ENCODE assay signal across 8 cellular contexts in the genomic region with DNA sequence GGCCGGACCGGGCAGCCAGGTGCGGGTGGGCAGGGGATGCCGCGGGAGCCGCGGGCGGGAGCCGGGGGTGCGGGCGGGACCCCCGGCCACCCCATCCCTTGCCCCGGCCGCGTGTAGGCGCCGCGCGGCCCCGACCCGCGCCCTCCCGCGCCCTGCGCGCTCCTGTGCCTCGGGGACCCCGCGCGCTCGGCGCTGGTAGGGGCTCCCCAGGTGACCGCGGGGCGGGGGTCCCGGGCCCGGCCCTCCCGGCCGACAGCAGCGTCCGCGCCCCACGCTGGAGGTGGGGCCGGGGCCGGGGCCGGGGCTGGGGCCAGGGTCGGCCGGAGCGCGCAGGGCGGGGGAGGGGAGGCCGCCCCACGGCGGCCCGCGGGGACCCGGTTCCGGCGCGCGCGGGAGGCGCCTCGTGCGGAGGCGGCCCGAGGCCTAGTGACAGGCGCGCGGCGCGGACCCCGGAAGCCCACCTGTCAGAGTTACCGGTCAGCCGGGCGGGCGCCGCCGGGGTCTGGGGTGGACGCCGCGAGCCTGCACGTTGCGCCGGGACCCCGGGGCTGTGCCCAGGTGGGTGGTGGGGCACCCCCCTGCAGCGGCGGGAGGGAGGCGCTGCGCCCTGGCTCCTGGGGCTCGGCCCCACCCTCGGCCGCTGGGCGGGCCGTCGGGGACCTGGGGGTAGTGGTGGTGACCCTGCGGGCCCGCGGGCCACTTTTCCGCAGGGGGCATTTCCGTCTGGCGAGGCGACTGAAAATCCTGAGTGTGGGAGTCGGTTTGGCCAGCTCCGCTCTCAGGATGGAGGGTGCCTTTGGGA. TPM values are rescaled to one million over a fixed set of nuclear protein-coding genes. Genes with fewer than 3 reads are reported as not detected.
A peak's percentile ranks its signal among the peaks of the same experiment; 100 is the strongest.
DNase-seq lines count a peak whose midpoint lies in the region; ATAC-seq and TF ChIP-seq lines count a peak whose summit lies in the region.

No MANE protein-coding gene starts in this region.

- in situ Hi-C loops in Caki2 (cut with HindIII; ENCODE audit: low pct_unique_long_range_greater_than_20kb, low sequenced_read_pairs): no loop called here

- intact Hi-C loops in Right ventricle myocardium superior (cut with DNase I) (no loop called here), prostate gland (cut with DNase I) (no loop called here)

- H3K4me3 ChIP-seq in prostate gland: peak overlapping the region; percentile 46 to 57

- no peaks in the 10 kb centered on the region for H3K36me3 ChIP-seq in prostate gland

- TF ChIP-seq POLR2A in prostate gland (IDR thresholded peaks at IDR 0.05): no peak

- H3K27me3 ChIP-seq in prostate gland (replicated peaks; ENCODE audit: insufficient read depth): no peaks in the 10 kb centered on the region

- WGBS in prostate gland: under 1% methylated on average over 32 of the region's 105 CpGs

- DNase-seq in Caki2 (ENCODE audit: low read depth): peak; percentile 16
- DNase-seq in HK-2 (ENCODE audit: unreplicated experiment): peak; percentile 21
- peak; percentile 36 for DNase-seq in activated T-cell treated with anti-CD3 and anti-CD28 coated beads, Interleukin-2, amount 50 U/mL, for 1 hour
- DNase-seq in Right ventricle myocardium superior: peak; percentile 46
- no peak for DNase-seq in prostate gland (ENCODE audit: low spot score)
- no peak for DNase-seq in NCI-H510A (lab: John Stamatoyannopoulos, UW)
- DNase-seq in NCI-H345 treated with DMSO at 0.1 percent for 48 hours (lab: John Stamatoyannopoulos, UW; ENCODE audit: unreplicated experiment): no peak

- H3K4me1 ChIP-seq in prostate gland (replicated peaks): no peaks in the 10 kb centered on the region

- ATAC-seq in GM21360 (IDR thresholded peaks at IDR 0.05; ENCODE audit: unreplicated experiment) (peak; percentile 32), Right ventricle myocardium superior (ENCODE audit: poor library complexity) (no peak)

- no peak overlapping the region for H3K27ac ChIP-seq in prostate gland

- no peak for TF ChIP-seq CTCF in prostate gland (IDR thresholded peaks at IDR 0.05)

- H3K9me3 ChIP-seq in prostate gland: no peaks in the 10 kb centered on the region

RNA-seq across cellular contexts. Expression of gene TFDP1, which starts 0.5 kb away (rescaled TPM):
- 16.8 and 20.8 TPM in 2 replicates for total RNA-seq in Caki2 (2014; rRNA removed; shearing (Covaris generic); ENCODE audit: low replicate concordance)
- total RNA-seq in Right ventricle myocardium superior (42.1 TPM), prostate gland (10 to 100 TPM; 50.1 to 62.4 TPM)

Comparison
In these comparisons a context has a peak if more than half of its experiments do, and no peak if none do; other contexts are left out.
1. DNase-seq: peak in Caki2 (single experiment), HK-2 (single experiment), activated T-cell treated with anti-CD3 and anti-CD28 coated beads, Interleukin-2, amount 50 U/mL, for 1 hour (single experiment) and Right ventricle myocardium superior (single experiment); none in prostate gland (single experiment), NCI-H510A (single experiment) and NCI-H345 treated with DMSO at 0.1 percent for 48 hours (single experiment).